ENCODE assay signal across 19 cellular contexts in genomic region chr12:116556356-116556952, GRCh38. TPM values are rescaled to one million over a fixed set of nuclear protein-coding genes. Genes with fewer than 3 reads are reported as not detected.
DNase-seq lines count a peak whose midpoint lies in the region; ATAC-seq and TF ChIP-seq lines count a peak whose summit lies in the region.
"Had no signal": no experiment of that assay in that cellular context is flagged by ENCODE, and none has a peak within 500 bp of the region (broad histone marks: within the 10 kb centered on the region; RNA-seq: fewer than 3 reads in every experiment).

No MANE protein-coding gene starts in this region.

- peaks cover 5% of the 10 kb centered on the region for H3K36me3 Mint-ChIP-seq in activated CD4-positive, alpha-beta memory T cell treated with anti-CD3 and anti-CD28 coated beads, Interleukin-2, amount 10 ng/mL, durations not matched to agents 7 days and 5 days (ENCODE audit: low read depth)
- no peaks in the 10 kb centered on the region for H3K36me3 Mint-ChIP-seq in activated CD4-positive, alpha-beta memory T cell treated with anti-CD3 and anti-CD28 coated beads for 36 hours
- peaks cover 6% of the 10 kb centered on the region for H3K36me3 Mint-ChIP-seq in CD4-positive, alpha-beta T cell (ENCODE audit: low read depth)
- H3K36me3 Mint-ChIP-seq in central memory CD8-positive, alpha-beta T cell (ENCODE audit: insufficient read depth): peaks cover 8% of the 10 kb centered on the region
- no peaks in the 10 kb centered on the region for H3K36me3 Mint-ChIP-seq in osteocyte (ENCODE audit: unreplicated experiment)
- peaks cover 6% of the 10 kb centered on the region for H3K36me3 Mint-ChIP-seq in T-helper 2 cell treated with Interferon-gamma antibody and Interleukin-4, amounts not matched to agents 5 μg/mL and 100 μg/mL, for 36 hours (ENCODE audit: low read depth)

- peak overlapping the region; percentile 0 for H3K27ac Mint-ChIP-seq in activated CD4-positive, alpha-beta memory T cell treated with anti-CD3 and anti-CD28 coated beads, Interleukin-2, amount 10 ng/mL, durations not matched to agents 7 days and 5 days
- H3K27ac Mint-ChIP-seq in activated CD4-positive, alpha-beta memory T cell treated with anti-CD3 and anti-CD28 coated beads for 36 hours: no peak overlapping the region
- H3K27ac Mint-ChIP-seq in CD4-positive, alpha-beta T cell: peak overlapping the region; percentile 55
- no peak overlapping the region for H3K27ac Mint-ChIP-seq in central memory CD8-positive, alpha-beta T cell (ENCODE audit: low read depth)
- peak overlapping the region; percentile 83 for H3K27ac Mint-ChIP-seq in osteocyte (ENCODE audit: unreplicated experiment)
- H3K27ac Mint-ChIP-seq in T-helper 2 cell treated with Interferon-gamma antibody and Interleukin-4, amounts not matched to agents 5 μg/mL and 100 μg/mL, for 36 hours: no peak overlapping the region

- no peak overlapping the region for H3K27ac ChIP-seq in CD4-positive, alpha-beta T cell (ENCODE audit: low read depth, low read length)
- no peak overlapping the region for H3K27ac ChIP-seq in upper lobe of right lung
- H3K27ac ChIP-seq: C4-2B, RWPE1, SJCRH30 had no signal

- H3K4me3 Mint-ChIP-seq in activated CD4-positive, alpha-beta memory T cell treated with anti-CD3 and anti-CD28 coated beads, Interleukin-2, amount 10 ng/mL, durations not matched to agents 7 days and 5 days: no peak overlapping the region
- H3K4me3 Mint-ChIP-seq in activated CD4-positive, alpha-beta memory T cell treated with anti-CD3 and anti-CD28 coated beads for 36 hours: no peak overlapping the region
- no peak overlapping the region for H3K4me3 Mint-ChIP-seq in CD4-positive, alpha-beta T cell
- peak overlapping the region; percentile 43 for H3K4me3 Mint-ChIP-seq in central memory CD8-positive, alpha-beta T cell
- H3K4me3 Mint-ChIP-seq in osteocyte (ENCODE audit: unreplicated experiment): no peak overlapping the region
- no peak overlapping the region for H3K4me3 Mint-ChIP-seq in T-helper 2 cell treated with Interferon-gamma antibody and Interleukin-4, amounts not matched to agents 5 μg/mL and 100 μg/mL, for 36 hours

- intact Hi-C loops in activated CD4-positive, alpha-beta memory T cell treated with anti-CD3 and anti-CD28 coated beads for 36 hours (cut with micrococcal nuclease): no loop called here
- intact Hi-C loops in CD4-positive, alpha-beta T cell (cut with DNase I, micrococcal nuclease): loop anchor here in 1 of 2 experiments (10.0 kb wide), 1 partner anchor 268 kb away; no protein-coding TSS in a partner anchor
- intact Hi-C loops in upper lobe of right lung (cut with DNase I): no loop called here

- no peaks in the 10 kb centered on the region for H3K27me3 ChIP-seq in CD4-positive, alpha-beta T cell (ENCODE audit: control insufficient read depth, insufficient read depth, low read length)
- no peaks in the 10 kb centered on the region for H3K27me3 ChIP-seq in upper lobe of right lung
- H3K27me3 ChIP-seq: SJCRH30 had no signal

- peaks cover 4% of the 10 kb centered on the region for H3K9me3 Mint-ChIP-seq in activated CD4-positive, alpha-beta memory T cell treated with anti-CD3 and anti-CD28 coated beads, Interleukin-2, amount 10 ng/mL, durations not matched to agents 7 days and 5 days
- H3K9me3 Mint-ChIP-seq in activated CD4-positive, alpha-beta memory T cell treated with anti-CD3 and anti-CD28 coated beads for 36 hours: no peaks in the 10 kb centered on the region
- H3K9me3 Mint-ChIP-seq in CD4-positive, alpha-beta T cell: no peaks in the 10 kb centered on the region
- H3K9me3 Mint-ChIP-seq in central memory CD8-positive, alpha-beta T cell: peaks cover 5% of the 10 kb centered on the region
- no peaks in the 10 kb centered on the region for H3K9me3 Mint-ChIP-seq in osteocyte (ENCODE audit: unreplicated experiment)
- peaks cover 3% of the 10 kb centered on the region for H3K9me3 Mint-ChIP-seq in T-helper 2 cell treated with Interferon-gamma antibody and Interleukin-4, amounts not matched to agents 5 μg/mL and 100 μg/mL, for 36 hours

- no peak for DNase-seq in activated CD4-positive, alpha-beta memory T cell treated with anti-CD3 and anti-CD28 coated beads, Interleukin-2, amount 10 ng/mL, durations not matched to agents 7 days and 5 days
- no peak for DNase-seq in activated CD4-positive, alpha-beta memory T cell treated with anti-CD3 and anti-CD28 coated beads for 36 hours
- no peak for DNase-seq in CD4-positive, alpha-beta T cell
- no peak for DNase-seq in central memory CD8-positive, alpha-beta T cell (ENCODE audit: low spot score in 2 of 2)
- DNase-seq in osteocyte (ENCODE audit: extremely low spot score, unreplicated experiment) (no peak), upper lobe of right lung (no peak), germinal center (ENCODE audit: low spot score) (no peak)
- DNase-seq in T-helper 2 cell treated with Interferon-gamma antibody and Interleukin-4, amounts not matched to agents 5 μg/mL and 100 μg/mL, for 36 hours (ENCODE audit: low spot score): no peak
- DNase-seq: 8988T, Calu3, NCI-H1092, NCI-H2107, NCI-H345, NCI-H69, SJCRH30 had no signal

- CTCF ChIA-PET in activated CD4-positive, alpha-beta memory T cell treated with anti-CD3 and anti-CD28 coated beads, Interleukin-2, amount 10 ng/mL, durations not matched to agents 7 days and 5 days (lab: Charles Lee): interaction anchor here (0.6 kb wide), 1 partner anchor 11 kb away, joined by 3 read pairs; no protein-coding TSS in a partner anchor
- CTCF ChIA-PET in activated CD4-positive, alpha-beta memory T cell treated with anti-CD3 and anti-CD28 coated beads for 36 hours (lab: Charles Lee): no interaction called here
- CTCF ChIA-PET in CD4-positive, alpha-beta T cell (lab: Charles Lee): no interaction called here

- no peak for ATAC-seq in CD4-positive, alpha-beta T cell (ENCODE audit: poor library complexity)
- ATAC-seq in central memory CD8-positive, alpha-beta T cell (replicated peaks; ENCODE audit: extremely low read depth, poor library complexity, severe bottlenecking): no peak
- no peak for ATAC-seq in upper lobe of right lung
- ATAC-seq: HCT116 had no signal

- no peaks in the 10 kb centered on the region for H3K9me3 ChIP-seq in CD4-positive, alpha-beta T cell (ENCODE audit: control insufficient read depth, low read length)
- no peaks in the 10 kb centered on the region for H3K9me3 ChIP-seq in upper lobe of right lung
- H3K9me3 ChIP-seq: SJCRH30 had no signal

- H3K27me3 Mint-ChIP-seq in activated CD4-positive, alpha-beta memory T cell treated with anti-CD3 and anti-CD28 coated beads, Interleukin-2, amount 10 ng/mL, durations not matched to agents 7 days and 5 days: peaks cover 17% of the 10 kb centered on the region
- H3K27me3 Mint-ChIP-seq in activated CD4-positive, alpha-beta memory T cell treated with anti-CD3 and anti-CD28 coated beads for 36 hours: no peaks in the 10 kb centered on the region
- H3K27me3 Mint-ChIP-seq in CD4-positive, alpha-beta T cell: no peaks in the 10 kb centered on the region
- H3K27me3 Mint-ChIP-seq in central memory CD8-positive, alpha-beta T cell: no peaks in the 10 kb centered on the region
- no peaks in the 10 kb centered on the region for H3K27me3 Mint-ChIP-seq in osteocyte (ENCODE audit: unreplicated experiment)
- H3K27me3 Mint-ChIP-seq in T-helper 2 cell treated with Interferon-gamma antibody and Interleukin-4, amounts not matched to agents 5 μg/mL and 100 μg/mL, for 36 hours (ENCODE audit: low read depth): no peaks in the 10 kb centered on the region

- no peaks in the 10 kb centered on the region for H3K36me3 ChIP-seq in upper lobe of right lung
- H3K36me3 ChIP-seq: SJCRH30 had no signal

- POLR2A ChIA-PET in activated CD4-positive, alpha-beta memory T cell treated with anti-CD3 and anti-CD28 coated beads, Interleukin-2, amount 10 ng/mL, durations not matched to agents 7 days and 5 days (lab: Charles Lee): no interaction called here
- POLR2A ChIA-PET in activated CD4-positive, alpha-beta memory T cell treated with anti-CD3 and anti-CD28 coated beads for 36 hours (lab: Charles Lee): no interaction called here
- POLR2A ChIA-PET in CD4-positive, alpha-beta T cell (lab: Charles Lee): interaction anchor here (0.8 kb wide), 1 partner anchor 280 kb away, joined by 3 read pairs; no protein-coding TSS in a partner anchor

- no peak overlapping the region for H3K4me3 ChIP-seq in upper lobe of right lung
- H3K4me3 ChIP-seq: SJCRH30 had no signal

- H3K4me1 Mint-ChIP-seq in activated CD4-positive, alpha-beta memory T cell treated with anti-CD3 and anti-CD28 coated beads, Interleukin-2, amount 10 ng/mL, durations not matched to agents 7 days and 5 days: peaks cover 33% of the 10 kb centered on the region
- peaks cover 34% of the 10 kb centered on the region for H3K4me1 Mint-ChIP-seq in activated CD4-positive, alpha-beta memory T cell treated with anti-CD3 and anti-CD28 coated beads for 36 hours (ENCODE audit: low read depth)
- H3K4me1 Mint-ChIP-seq in CD4-positive, alpha-beta T cell (ENCODE audit: low read depth): peaks cover 51% of the 10 kb centered on the region
- peaks cover 28% of the 10 kb centered on the region for H3K4me1 Mint-ChIP-seq in central memory CD8-positive, alpha-beta T cell
- peaks cover 40% of the 10 kb centered on the region for H3K4me1 Mint-ChIP-seq in osteocyte (ENCODE audit: unreplicated experiment)
- H3K4me1 Mint-ChIP-seq in T-helper 2 cell treated with Interferon-gamma antibody and Interleukin-4, amounts not matched to agents 5 μg/mL and 100 μg/mL, for 36 hours (ENCODE audit: low read depth): peaks cover 30% of the 10 kb centered on the region

- no peak for TF ChIP-seq CTCF in CD4-positive, alpha-beta T cell (IDR thresholded peaks at IDR 0.05)
- TF ChIP-seq CTCF in osteocyte (IDR thresholded peaks at IDR 0.05) (no peak), upper lobe of right lung (IDR thresholded peaks at IDR 0.05) (no peak)

- H3K4me1 ChIP-seq in upper lobe of right lung: peaks cover 10% of the 10 kb centered on the region

RNA-seq across cellular contexts. Expression of gene MAP1LC3B2, which starts 2.7 kb away (rescaled TPM):
- under 1 TPM; 0.68 to 0.83 TPM for total RNA-seq in activated CD4-positive, alpha-beta memory T cell treated with anti-CD3 and anti-CD28 coated beads, Interleukin-2, amount 10 ng/mL, durations not matched to agents 7 days and 5 days
- 1 to 10 TPM in 1 of 2 experiments, under 1 TPM in 1; 0.78 to 1.2 TPM for total RNA-seq in activated CD4-positive, alpha-beta memory T cell treated with anti-CD3 and anti-CD28 coated beads for 36 hours
- 1 to 10 TPM; 1.5 to 2.1 TPM for total RNA-seq in CD4-positive, alpha-beta T cell
- total RNA-seq in osteocyte: 1.7 and 2.1 TPM in 2 replicates
- total RNA-seq in upper lobe of right lung: not detected
- total RNA-seq: IMR-90, SJCRH30 had no signal

Comparison
In these comparisons a context has a peak if more than half of its experiments do, and no peak if none do; other contexts are left out.
1. H3K27ac Mint-ChIP-seq: peak in activated CD4-positive, alpha-beta memory T cell treated with anti-CD3 and anti-CD28 coated beads, Interleukin-2, amount 10 ng/mL, durations not matched to agents 7 days and 5 days (single experiment), CD4-positive, alpha-beta T cell (single experiment) and osteocyte (single experiment); none in activated CD4-positive, alpha-beta memory T cell treated with anti-CD3 and anti-CD28 coated beads for 36 hours (single experiment), central memory CD8-positive, alpha-beta T cell (single experiment) and T-helper 2 cell treated with Interferon-gamma antibody and Interleukin-4, amounts not matched to agents 5 μg/mL and 100 μg/mL, for 36 hours (single experiment).